In the genomic region with DNA sequence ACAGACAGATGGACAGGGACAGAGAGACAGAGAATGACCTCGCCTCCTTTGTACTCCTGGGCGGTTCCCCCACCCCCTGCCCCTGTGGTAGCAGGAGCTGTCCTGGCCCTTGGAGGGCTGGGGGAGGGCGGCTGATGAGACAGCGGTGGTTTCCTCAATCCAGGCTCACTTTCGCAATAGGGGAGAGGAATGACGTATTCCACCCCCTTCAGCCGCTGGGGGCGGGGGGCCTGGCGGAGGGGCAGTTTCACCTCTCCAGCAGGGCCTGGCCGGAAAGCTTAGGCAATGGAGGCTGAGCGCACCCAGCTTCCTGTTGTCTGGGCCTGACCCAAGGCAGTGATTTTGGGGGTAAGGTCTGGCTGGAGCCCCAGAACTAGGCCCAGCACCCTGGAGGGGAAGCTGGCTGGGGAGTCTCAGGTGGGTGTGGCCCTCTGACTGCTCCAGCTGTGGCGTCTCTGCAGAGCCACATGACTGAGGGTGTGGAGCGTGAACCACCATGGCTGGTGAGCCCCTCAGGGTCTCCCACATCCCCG, we compare ENCODE assay signal across 1 cellular context.
TF ChIP-seq lines count a peak whose summit lies in the region.

No MANE protein-coding gene starts in this region.

TF ChIP-seq in K562, 482 proteins besides CTCF, POLR2A, EP300 and RAD21 (continued from another document and continues in another):
- TF ChIP-seq EGR1 (conservative IDR thresholded peaks at IDR 0.05) (peak; percentile 91), ZC3H4 (CRISPR knock-in tag; IDR thresholded peaks at IDR 0.05; ENCODE audit: borderline replicate concordance) (no peak), BHLHE40 (IDR thresholded peaks at IDR 0.05; ENCODE audit: low read length) (no peak), ZNF696 (CRISPR knock-in tag; conservative IDR thresholded peaks at IDR 0.05) (no peak), SP1 (CRISPR knock-in tag; IDR thresholded peaks at IDR 0.05) (no peak), BCOR (IDR thresholded peaks at IDR 0.05) (no peak), SMAD3 (CRISPR knock-in tag; conservative IDR thresholded peaks at IDR 0.05) (no peak), WHSC1 (IDR thresholded peaks at IDR 0.05; ENCODE audit: low read length) (no peak), PURB (CRISPR knock-in tag; IDR thresholded peaks at IDR 0.05; ENCODE audit: low read depth) (no peak), IFI16 (CRISPR knock-in tag; IDR thresholded peaks at IDR 0.05) (no peak), MXI1 (IDR thresholded peaks at IDR 0.05; ENCODE audit: low read depth, low read length) (no peak), TFAM (CRISPR knock-in tag; conservative IDR thresholded peaks at IDR 0.05) (no peak), ASH1L (IDR thresholded peaks at IDR 0.05; ENCODE audit: borderline replicate concordance, low read depth, partially characterized antibody) (no peak), MYBL2 (IDR thresholded peaks at IDR 0.05; ENCODE audit: low read depth) (no peak), MYBL2 (CRISPR knock-in tag; IDR thresholded peaks at IDR 0.05; ENCODE audit: borderline replicate concordance) (no peak), TAF1 (IDR thresholded peaks at IDR 0.05; ENCODE audit: control insufficient read depth, extremely low read depth, insufficient read depth, low read length, severe bottlenecking) (no peak), ZNF57 (CRISPR knock-in tag; IDR thresholded peaks at IDR 0.05) (no peak), ZNF551 (CRISPR knock-in tag; IDR thresholded peaks at IDR 0.05) (no peak), RNF2 (IDR thresholded peaks at IDR 0.05) (peak; percentile 65; the same call in 1 of the 2 replicates), GABPB2 (CRISPR knock-in tag; conservative IDR thresholded peaks at IDR 0.05) (no peak), FOXA3 (CRISPR knock-in tag; conservative IDR thresholded peaks at IDR 0.05 in 1 of 2, IDR thresholded peaks at IDR 0.05 in 1 of 2) (no peak), ARID2 (IDR thresholded peaks at IDR 0.05) (no peak), ETS2 (tag; IDR thresholded peaks at IDR 0.05; ENCODE audit: borderline replicate concordance, poor library complexity, severe bottlenecking) (no peak), CBX8 (IDR thresholded peaks at IDR 0.05; ENCODE audit: borderline replicate concordance, extremely low read depth, low read depth, low read length, poor library complexity, severe bottlenecking) (no peak), PCBP2 (IDR thresholded peaks at IDR 0.05; ENCODE audit: low read depth, low read length, poor library complexity, severe bottlenecking) (no peak), EHMT2 (IDR thresholded peaks at IDR 0.05) (no peak), ZFP1 (CRISPR knock-in tag; IDR thresholded peaks at IDR 0.05) (no peak), ZNF699 (CRISPR knock-in tag; IDR thresholded peaks at IDR 0.05; ENCODE audit: insufficient replicate concordance) (no peak), ZZZ3 (IDR thresholded peaks at IDR 0.05) (no peak), NONO (IDR thresholded peaks at IDR 0.05; ENCODE audit: low read depth in 2 of 2, low read length in 1 of 2) (no peak), ZNF644 (tag; IDR thresholded peaks at IDR 0.05; ENCODE audit: low read depth) (peak; percentile 70; the same call in 1 of the 2 replicates), ZNF507 (tag; conservative IDR thresholded peaks at IDR 0.05) (no peak), SMAD1 (IDR thresholded peaks at IDR 0.05; ENCODE audit: low read depth, low read length, partially characterized antibody) (no peak), FOXM1 (IDR thresholded peaks at IDR 0.05; ENCODE audit: low read depth) (no peak), FOXM1 (CRISPR knock-in tag; IDR thresholded peaks at IDR 0.05; ENCODE audit: low read depth) (no peak), CCAR2 (IDR thresholded peaks at IDR 0.05; ENCODE audit: low read depth, low read length) (no peak), U2AF1 (optimal IDR thresholded peaks at IDR 0.05; ENCODE audit: low read depth, low read length) (no peak)
- TF ChIP-seq, protein P1, sequence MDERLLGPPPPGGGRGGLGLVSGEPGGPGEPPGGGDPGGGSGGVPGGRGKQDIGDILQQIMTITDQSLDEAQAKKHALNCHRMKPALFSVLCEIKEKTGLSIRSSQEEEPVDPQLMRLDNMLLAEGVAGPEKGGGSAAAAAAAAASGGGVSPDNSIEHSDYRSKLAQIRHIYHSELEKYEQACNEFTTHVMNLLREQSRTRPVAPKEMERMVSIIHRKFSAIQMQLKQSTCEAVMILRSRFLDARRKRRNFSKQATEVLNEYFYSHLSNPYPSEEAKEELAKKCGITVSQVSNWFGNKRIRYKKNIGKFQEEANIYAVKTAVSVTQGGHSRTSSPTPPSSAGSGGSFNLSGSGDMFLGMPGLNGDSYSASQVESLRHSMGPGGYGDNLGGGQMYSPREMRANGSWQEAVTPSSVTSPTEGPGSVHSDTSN (CRISPR knock-in tag; IDR thresholded peaks at IDR 0.05; ENCODE audit: low read depth): no peak
- TF ChIP-seq, protein P1 (tag; conservative IDR thresholded peaks at IDR 0.05; ENCODE audit: low read depth): no peak
- TF ChIP-seq, protein P2, sequence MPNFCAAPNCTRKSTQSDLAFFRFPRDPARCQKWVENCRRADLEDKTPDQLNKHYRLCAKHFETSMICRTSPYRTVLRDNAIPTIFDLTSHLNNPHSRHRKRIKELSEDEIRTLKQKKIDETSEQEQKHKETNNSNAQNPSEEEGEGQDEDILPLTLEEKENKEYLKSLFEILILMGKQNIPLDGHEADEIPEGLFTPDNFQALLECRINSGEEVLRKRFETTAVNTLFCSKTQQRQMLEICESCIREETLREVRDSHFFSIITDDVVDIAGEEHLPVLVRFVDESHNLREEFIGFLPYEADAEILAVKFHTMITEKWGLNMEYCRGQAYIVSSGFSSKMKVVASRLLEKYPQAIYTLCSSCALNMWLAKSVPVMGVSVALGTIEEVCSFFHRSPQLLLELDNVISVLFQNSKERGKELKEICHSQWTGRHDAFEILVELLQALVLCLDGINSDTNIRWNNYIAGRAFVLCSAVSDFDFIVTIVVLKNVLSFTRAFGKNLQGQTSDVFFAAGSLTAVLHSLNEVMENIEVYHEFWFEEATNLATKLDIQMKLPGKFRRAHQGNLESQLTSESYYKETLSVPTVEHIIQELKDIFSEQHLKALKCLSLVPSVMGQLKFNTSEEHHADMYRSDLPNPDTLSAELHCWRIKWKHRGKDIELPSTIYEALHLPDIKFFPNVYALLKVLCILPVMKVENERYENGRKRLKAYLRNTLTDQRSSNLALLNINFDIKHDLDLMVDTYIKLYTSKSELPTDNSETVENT (CRISPR knock-in tag; IDR thresholded peaks at IDR 0.05): no peak
- TF ChIP-seq, protein P3, sequence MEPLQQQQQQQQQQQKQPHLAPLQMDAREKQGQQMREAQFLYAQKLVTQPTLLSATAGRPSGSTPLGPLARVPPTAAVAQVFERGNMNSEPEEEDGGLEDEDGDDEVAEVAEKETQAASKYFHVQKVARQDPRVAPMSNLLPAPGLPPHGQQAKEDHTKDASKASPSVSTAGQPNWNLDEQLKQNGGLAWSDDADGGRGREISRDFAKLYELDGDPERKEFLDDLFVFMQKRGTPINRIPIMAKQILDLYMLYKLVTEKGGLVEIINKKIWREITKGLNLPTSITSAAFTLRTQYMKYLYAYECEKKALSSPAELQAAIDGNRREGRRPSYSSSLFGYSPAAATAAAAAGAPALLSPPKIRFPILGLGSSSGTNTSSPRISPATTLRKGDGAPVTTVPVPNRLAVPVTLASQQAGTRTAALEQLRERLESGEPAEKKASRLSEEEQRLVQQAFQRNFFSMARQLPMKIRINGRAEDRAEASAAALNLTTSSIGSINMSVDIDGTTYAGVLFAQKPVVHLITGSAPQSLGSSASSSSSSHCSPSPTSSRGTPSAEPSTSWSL (CRISPR knock-in tag; IDR thresholded peaks at IDR 0.05; ENCODE audit: borderline replicate concordance): no peak
- TF ChIP-seq, protein P4, sequence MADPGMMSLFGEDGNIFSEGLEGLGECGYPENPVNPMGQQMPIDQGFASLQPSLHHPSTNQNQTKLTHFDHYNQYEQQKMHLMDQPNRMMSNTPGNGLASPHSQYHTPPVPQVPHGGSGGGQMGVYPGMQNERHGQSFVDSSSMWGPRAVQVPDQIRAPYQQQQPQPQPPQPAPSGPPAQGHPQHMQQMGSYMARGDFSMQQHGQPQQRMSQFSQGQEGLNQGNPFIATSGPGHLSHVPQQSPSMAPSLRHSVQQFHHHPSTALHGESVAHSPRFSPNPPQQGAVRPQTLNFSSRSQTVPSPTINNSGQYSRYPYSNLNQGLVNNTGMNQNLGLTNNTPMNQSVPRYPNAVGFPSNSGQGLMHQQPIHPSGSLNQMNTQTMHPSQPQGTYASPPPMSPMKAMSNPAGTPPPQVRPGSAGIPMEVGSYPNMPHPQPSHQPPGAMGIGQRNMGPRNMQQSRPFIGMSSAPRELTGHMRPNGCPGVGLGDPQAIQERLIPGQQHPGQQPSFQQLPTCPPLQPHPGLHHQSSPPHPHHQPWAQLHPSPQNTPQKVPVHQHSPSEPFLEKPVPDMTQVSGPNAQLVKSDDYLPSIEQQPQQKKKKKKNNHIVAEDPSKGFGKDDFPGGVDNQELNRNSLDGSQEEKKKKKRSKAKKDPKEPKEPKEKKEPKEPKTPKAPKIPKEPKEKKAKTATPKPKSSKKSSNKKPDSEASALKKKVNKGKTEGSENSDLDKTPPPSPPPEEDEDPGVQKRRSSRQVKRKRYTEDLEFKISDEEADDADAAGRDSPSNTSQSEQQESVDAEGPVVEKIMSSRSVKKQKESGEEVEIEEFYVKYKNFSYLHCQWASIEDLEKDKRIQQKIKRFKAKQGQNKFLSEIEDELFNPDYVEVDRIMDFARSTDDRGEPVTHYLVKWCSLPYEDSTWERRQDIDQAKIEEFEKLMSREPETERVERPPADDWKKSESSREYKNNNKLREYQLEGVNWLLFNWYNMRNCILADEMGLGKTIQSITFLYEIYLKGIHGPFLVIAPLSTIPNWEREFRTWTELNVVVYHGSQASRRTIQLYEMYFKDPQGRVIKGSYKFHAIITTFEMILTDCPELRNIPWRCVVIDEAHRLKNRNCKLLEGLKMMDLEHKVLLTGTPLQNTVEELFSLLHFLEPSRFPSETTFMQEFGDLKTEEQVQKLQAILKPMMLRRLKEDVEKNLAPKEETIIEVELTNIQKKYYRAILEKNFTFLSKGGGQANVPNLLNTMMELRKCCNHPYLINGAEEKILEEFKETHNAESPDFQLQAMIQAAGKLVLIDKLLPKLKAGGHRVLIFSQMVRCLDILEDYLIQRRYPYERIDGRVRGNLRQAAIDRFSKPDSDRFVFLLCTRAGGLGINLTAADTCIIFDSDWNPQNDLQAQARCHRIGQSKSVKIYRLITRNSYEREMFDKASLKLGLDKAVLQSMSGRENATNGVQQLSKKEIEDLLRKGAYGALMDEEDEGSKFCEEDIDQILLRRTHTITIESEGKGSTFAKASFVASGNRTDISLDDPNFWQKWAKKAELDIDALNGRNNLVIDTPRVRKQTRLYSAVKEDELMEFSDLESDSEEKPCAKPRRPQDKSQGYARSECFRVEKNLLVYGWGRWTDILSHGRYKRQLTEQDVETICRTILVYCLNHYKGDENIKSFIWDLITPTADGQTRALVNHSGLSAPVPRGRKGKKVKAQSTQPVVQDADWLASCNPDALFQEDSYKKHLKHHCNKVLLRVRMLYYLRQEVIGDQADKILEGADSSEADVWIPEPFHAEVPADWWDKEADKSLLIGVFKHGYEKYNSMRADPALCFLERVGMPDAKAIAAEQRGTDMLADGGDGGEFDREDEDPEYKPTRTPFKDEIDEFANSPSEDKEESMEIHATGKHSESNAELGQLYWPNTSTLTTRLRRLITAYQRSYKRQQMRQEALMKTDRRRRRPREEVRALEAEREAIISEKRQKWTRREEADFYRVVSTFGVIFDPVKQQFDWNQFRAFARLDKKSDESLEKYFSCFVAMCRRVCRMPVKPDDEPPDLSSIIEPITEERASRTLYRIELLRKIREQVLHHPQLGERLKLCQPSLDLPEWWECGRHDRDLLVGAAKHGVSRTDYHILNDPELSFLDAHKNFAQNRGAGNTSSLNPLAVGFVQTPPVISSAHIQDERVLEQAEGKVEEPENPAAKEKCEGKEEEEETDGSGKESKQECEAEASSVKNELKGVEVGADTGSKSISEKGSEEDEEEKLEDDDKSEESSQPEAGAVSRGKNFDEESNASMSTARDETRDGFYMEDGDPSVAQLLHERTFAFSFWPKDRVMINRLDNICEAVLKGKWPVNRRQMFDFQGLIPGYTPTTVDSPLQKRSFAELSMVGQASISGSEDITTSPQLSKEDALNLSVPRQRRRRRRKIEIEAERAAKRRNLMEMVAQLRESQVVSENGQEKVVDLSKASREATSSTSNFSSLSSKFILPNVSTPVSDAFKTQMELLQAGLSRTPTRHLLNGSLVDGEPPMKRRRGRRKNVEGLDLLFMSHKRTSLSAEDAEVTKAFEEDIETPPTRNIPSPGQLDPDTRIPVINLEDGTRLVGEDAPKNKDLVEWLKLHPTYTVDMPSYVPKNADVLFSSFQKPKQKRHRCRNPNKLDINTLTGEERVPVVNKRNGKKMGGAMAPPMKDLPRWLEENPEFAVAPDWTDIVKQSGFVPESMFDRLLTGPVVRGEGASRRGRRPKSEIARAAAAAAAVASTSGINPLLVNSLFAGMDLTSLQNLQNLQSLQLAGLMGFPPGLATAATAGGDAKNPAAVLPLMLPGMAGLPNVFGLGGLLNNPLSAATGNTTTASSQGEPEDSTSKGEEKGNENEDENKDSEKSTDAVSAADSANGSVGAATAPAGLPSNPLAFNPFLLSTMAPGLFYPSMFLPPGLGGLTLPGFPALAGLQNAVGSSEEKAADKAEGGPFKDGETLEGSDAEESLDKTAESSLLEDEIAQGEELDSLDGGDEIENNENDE (IDR thresholded peaks at IDR 0.05; ENCODE audit: low read depth, low read length): no peak
- TF ChIP-seq, protein P5, sequence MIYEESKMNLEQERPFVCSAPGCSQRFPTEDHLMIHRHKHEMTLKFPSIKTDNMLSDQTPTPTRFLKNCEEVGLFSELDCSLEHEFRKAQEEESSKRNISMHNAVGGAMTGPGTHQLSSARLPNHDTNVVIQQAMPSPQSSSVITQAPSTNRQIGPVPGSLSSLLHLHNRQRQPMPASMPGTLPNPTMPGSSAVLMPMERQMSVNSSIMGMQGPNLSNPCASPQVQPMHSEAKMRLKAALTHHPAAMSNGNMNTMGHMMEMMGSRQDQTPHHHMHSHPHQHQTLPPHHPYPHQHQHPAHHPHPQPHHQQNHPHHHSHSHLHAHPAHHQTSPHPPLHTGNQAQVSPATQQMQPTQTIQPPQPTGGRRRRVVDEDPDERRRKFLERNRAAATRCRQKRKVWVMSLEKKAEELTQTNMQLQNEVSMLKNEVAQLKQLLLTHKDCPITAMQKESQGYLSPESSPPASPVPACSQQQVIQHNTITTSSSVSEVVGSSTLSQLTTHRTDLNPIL (CRISPR knock-in tag; IDR thresholded peaks at IDR 0.05): no peak
- TF ChIP-seq, protein P6, sequence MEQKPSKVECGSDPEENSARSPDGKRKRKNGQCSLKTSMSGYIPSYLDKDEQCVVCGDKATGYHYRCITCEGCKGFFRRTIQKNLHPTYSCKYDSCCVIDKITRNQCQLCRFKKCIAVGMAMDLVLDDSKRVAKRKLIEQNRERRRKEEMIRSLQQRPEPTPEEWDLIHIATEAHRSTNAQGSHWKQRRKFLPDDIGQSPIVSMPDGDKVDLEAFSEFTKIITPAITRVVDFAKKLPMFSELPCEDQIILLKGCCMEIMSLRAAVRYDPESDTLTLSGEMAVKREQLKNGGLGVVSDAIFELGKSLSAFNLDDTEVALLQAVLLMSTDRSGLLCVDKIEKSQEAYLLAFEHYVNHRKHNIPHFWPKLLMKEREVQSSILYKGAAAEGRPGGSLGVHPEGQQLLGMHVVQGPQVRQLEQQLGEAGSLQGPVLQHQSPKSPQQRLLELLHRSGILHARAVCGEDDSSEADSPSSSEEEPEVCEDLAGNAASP (IDR thresholded peaks at IDR 0.05): no peak
